14 cellular contexts compared by ENCODE assay signal in genomic region chr12:101634724-101635123, GRCh38. TPM values are rescaled to one million over a fixed set of nuclear protein-coding genes. Genes with fewer than 3 reads are reported as not detected.
DNase-seq lines count a peak whose midpoint lies in the region; ATAC-seq lines count a peak whose summit lies in the region.
"Had no signal": no experiment of that assay in that cellular context is flagged by ENCODE, and none has a peak within 500 bp of the region (broad histone marks: within the 10 kb centered on the region; RNA-seq: fewer than 3 reads in every experiment).

No MANE protein-coding gene starts in this region.

- DNase-seq in DMS79 treated with DMSO at 0.1 percent for 48 hours (lab: John Stamatoyannopoulos, UW) (peak; percentile 47), NOMO-1 (lab: John Stamatoyannopoulos, UW; ENCODE audit: unreplicated experiment in 2 of 2) (peak; percentile 61 to 88), NCI-H1092 (lab: John Stamatoyannopoulos, UW) (no peak), mucosa of gallbladder (ENCODE audit: low spot score) (no peak), NCI-H345 treated with DMSO at 0.1 percent for 48 hours (lab: John Stamatoyannopoulos, UW; ENCODE audit: unreplicated experiment) (no peak), NCI-H146 (lab: John Stamatoyannopoulos, UW) (no peak)
- DNase-seq: activated CD4-positive, alpha-beta T cell treated with anti-CD3 and anti-CD28 coated beads for 1 hour; body of pancreas; NCI-H510A treated with DMSO at 0.1 percent for 48 hours had no signal

- ATAC-seq in GM19351 (IDR thresholded peaks at IDR 0.05; ENCODE audit: unreplicated experiment), result peak; percentile 97
- peak; percentile 79 for ATAC-seq in HG02970 (IDR thresholded peaks at IDR 0.05; ENCODE audit: low FRiP score, unreplicated experiment)
- ATAC-seq: body of pancreas had no signal

RNA-seq across cellular contexts. Expression of gene MYBPC1, which starts 40.0 kb away (rescaled TPM):
- total RNA-seq in mucosa of gallbladder, result 0.55 TPM
- total RNA-seq: CD4-positive, CD25-positive, alpha-beta regulatory T cell; fibroblast of villous mesenchyme; natural killer cell treated with Interleukin-12 subunit alpha and Interleukin-12 subunit beta and Interleukin-15 and Interleukin-18, amount 100 ng/mL, for 72 hours had no signal

Comparison
In these comparisons a context has a peak if more than half of its experiments do, and no peak if none do; other contexts are left out.
1. DNase-seq: peak in DMS79 treated with DMSO at 0.1 percent for 48 hours (single experiment) and NOMO-1 (2 of 2); none in NCI-H1092 (single experiment), mucosa of gallbladder (single experiment), NCI-H345 treated with DMSO at 0.1 percent for 48 hours (single experiment) and NCI-H146 (single experiment).